ENCODE assay signal across 21 cellular contexts in the genomic region with DNA sequence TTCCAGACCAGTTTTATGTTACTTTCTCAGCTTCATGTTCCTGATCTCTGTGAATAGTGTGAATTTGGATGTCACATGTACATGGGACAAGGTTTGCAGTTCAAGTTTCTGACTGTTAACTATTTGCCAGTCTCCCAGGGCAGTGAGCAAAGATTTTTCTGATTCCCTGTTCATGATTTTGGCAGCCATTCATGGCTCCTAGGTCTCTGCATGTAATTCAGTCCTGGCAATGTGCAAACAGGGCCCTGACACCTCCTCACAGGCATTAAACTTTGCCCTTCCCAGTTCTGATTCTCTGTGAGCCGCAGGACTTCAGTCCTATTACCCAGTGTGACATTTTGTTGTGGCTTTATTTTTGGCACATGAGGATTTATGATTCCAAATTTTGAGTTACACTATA.
"Had no signal": no experiment of that assay in that cellular context is flagged by ENCODE, and none has a peak within 500 bp of the region (broad histone marks: within the 10 kb centered on the region; RNA-seq: fewer than 3 reads in every experiment).

No MANE protein-coding gene starts in this region.

- H3K27ac Mint-ChIP-seq: activated CD4-positive, alpha-beta memory T cell treated with anti-CD3 and anti-CD28 coated beads for 36 hours; activated CD4-positive, alpha-beta T cell treated with anti-CD3 and anti-CD28 coated beads, Interleukin-2, amount 10 ng/mL, durations not matched to agents 7 days and 5 days; activated naive CD4-positive, alpha-beta T cell treated with anti-CD3 and anti-CD28 coated beads, Interleukin-2, amount 10 ng/mL, durations not matched to agents 7 days and 5 days; activated naive CD8-positive, alpha-beta T cell treated with anti-CD3 and anti-CD28 coated beads for 36 hours; activated T-cell treated with anti-CD3 and anti-CD28 coated beads, Interleukin-2, amount 50 U/mL, for 72 hours; activated T-helper 2 cell treated with anti-CD3 and anti-CD28 coated beads, Interferon-gamma antibody, Interleukin-2, Interleukin-4, amounts not matched to agents 10 μg/mL and 5 μg/mL and 100 μg/mL, durations not matched to agents 14 hours and 24 hours and 36 hours; T-helper 17 cell had no signal

- H3K27me3 ChIP-seq: breast epithelium had no signal

- DNase-seq: activated CD4-positive, alpha-beta memory T cell treated with anti-CD3 and anti-CD28 coated beads for 36 hours; activated CD4-positive, alpha-beta T cell treated with anti-CD3 and anti-CD28 coated beads, Interleukin-2, amount 10 ng/mL, durations not matched to agents 7 days and 5 days; activated CD4-positive, CD25-positive, alpha-beta regulatory T cell; activated CD8-positive, alpha-beta memory T cell treated with anti-CD3 and anti-CD28 coated beads for 24 hours; activated gamma-delta T cell treated with Interleukin-2 at 50 U/mL for 16 hours; activated naive CD4-positive, alpha-beta T cell treated with anti-CD3 and anti-CD28 coated beads, Interleukin-2, amount 10 ng/mL, durations not matched to agents 7 days and 5 days; activated naive CD8-positive, alpha-beta T cell treated with anti-CD3 and anti-CD28 coated beads for 36 hours; activated T-cell treated with anti-CD3 and anti-CD28 coated beads, Interleukin-2, amount 50 U/mL, for 72 hours; anterior cingulate cortex; caudate nucleus; KG1; NCI-H1092; NCI-H1417; NCI-H2029; NCI-H524; NCI-H748 treated with DMSO at 0.1 percent for 48 hours; SIG-M5; T-helper 17 cell; T-helper 9 cell had no signal

- H3K4me1 Mint-ChIP-seq: activated CD4-positive, alpha-beta T cell treated with anti-CD3 and anti-CD28 coated beads, Interleukin-2, amount 10 ng/mL, durations not matched to agents 7 days and 5 days; activated naive CD4-positive, alpha-beta T cell treated with anti-CD3 and anti-CD28 coated beads, Interleukin-2, amount 10 ng/mL, durations not matched to agents 7 days and 5 days had no signal

- H3K4me1 ChIP-seq: breast epithelium had no signal

- H3K9me3 ChIP-seq: breast epithelium had no signal

- H3K9me3 Mint-ChIP-seq: activated CD4-positive, alpha-beta memory T cell treated with anti-CD3 and anti-CD28 coated beads for 36 hours; activated CD4-positive, alpha-beta T cell treated with anti-CD3 and anti-CD28 coated beads, Interleukin-2, amount 10 ng/mL, durations not matched to agents 7 days and 5 days; activated naive CD4-positive, alpha-beta T cell treated with anti-CD3 and anti-CD28 coated beads, Interleukin-2, amount 10 ng/mL, durations not matched to agents 7 days and 5 days; activated naive CD8-positive, alpha-beta T cell treated with anti-CD3 and anti-CD28 coated beads for 36 hours; activated T-cell treated with anti-CD3 and anti-CD28 coated beads, Interleukin-2, amount 50 U/mL, for 72 hours; activated T-helper 2 cell treated with anti-CD3 and anti-CD28 coated beads, Interferon-gamma antibody, Interleukin-2, Interleukin-4, amounts not matched to agents 10 μg/mL and 5 μg/mL and 100 μg/mL, durations not matched to agents 14 hours and 24 hours and 36 hours had no signal

- H3K27ac ChIP-seq: breast epithelium had no signal

- H3K36me3 Mint-ChIP-seq: activated CD4-positive, alpha-beta memory T cell treated with anti-CD3 and anti-CD28 coated beads for 36 hours; activated naive CD4-positive, alpha-beta T cell treated with anti-CD3 and anti-CD28 coated beads, Interleukin-2, amount 10 ng/mL, durations not matched to agents 7 days and 5 days; activated naive CD8-positive, alpha-beta T cell treated with anti-CD3 and anti-CD28 coated beads for 36 hours had no signal

- ATAC-seq: activated T-cell treated with anti-CD3 and anti-CD28 coated beads, Interleukin-2, amount 50 U/mL, for 72 hours; T-helper 17 cell had no signal

- H3K4me3 Mint-ChIP-seq: activated CD4-positive, alpha-beta memory T cell treated with anti-CD3 and anti-CD28 coated beads for 36 hours; activated CD4-positive, alpha-beta T cell treated with anti-CD3 and anti-CD28 coated beads, Interleukin-2, amount 10 ng/mL, durations not matched to agents 7 days and 5 days; activated naive CD4-positive, alpha-beta T cell treated with anti-CD3 and anti-CD28 coated beads, Interleukin-2, amount 10 ng/mL, durations not matched to agents 7 days and 5 days; activated naive CD8-positive, alpha-beta T cell treated with anti-CD3 and anti-CD28 coated beads for 36 hours; activated T-cell treated with anti-CD3 and anti-CD28 coated beads, Interleukin-2, amount 50 U/mL, for 72 hours; T-helper 17 cell had no signal
